Comparison of ENCODE assay signal across 25 cellular contexts in the genomic region with DNA sequence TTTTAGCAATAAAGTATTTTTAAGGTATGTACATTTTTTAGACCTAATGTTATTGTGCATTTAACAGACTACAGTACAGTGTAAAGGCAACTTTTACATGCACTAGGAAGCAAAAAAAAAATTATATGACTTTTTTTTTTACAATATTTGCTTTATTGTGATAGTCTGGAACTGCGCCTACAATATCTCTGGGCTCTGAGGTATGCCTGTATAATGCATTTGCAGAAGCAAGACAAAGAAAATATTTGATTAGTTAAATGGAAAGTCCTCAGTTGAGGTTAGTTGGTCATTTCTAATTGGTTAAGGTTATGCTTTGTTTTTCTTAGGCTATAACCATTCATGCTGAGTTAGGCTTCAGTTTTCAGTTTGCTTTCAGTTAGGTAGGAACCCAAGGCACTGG.
"Had no signal": no experiment of that assay in that cellular context is flagged by ENCODE, and none has a peak within 500 bp of the region (broad histone marks: within the 10 kb centered on the region; RNA-seq: fewer than 3 reads in every experiment).

No MANE protein-coding gene starts in this region.

- H3K27ac ChIP-seq: neutrophil, pancreas, prostate gland, right lobe of liver, sigmoid colon, thoracic aorta, thyroid gland, tibial nerve, upper lobe of left lung, vagina had no signal

- H3K9me3 ChIP-seq: neutrophil, pancreas, prostate gland, right lobe of liver, sigmoid colon, stomach, thoracic aorta, thyroid gland, tibial nerve, upper lobe of left lung, vagina had no signal

- H3K36me3 ChIP-seq: neutrophil, pancreas, prostate gland, right lobe of liver, sigmoid colon, stomach, thoracic aorta, thyroid gland, tibial nerve, upper lobe of left lung, vagina had no signal

- DNase-seq: naive thymus-derived CD8-positive, alpha-beta T cell; nephron progenitor cell; nucleus accumbens; pancreas; right cardiac atrium; right lobe of liver; sigmoid colon; small intestine; stimulated activated CD4-positive, alpha-beta T cell treated with anti-CD3 and anti-CD28 coated beads, Interleukin-15, amount 100 ng/mL, for 24 hours; stimulated activated CD4-positive, alpha-beta T cell treated with anti-CD3 and anti-CD28 coated beads, Interleukin-2, amount 100 ng/mL, for 24 hours; stimulated activated CD4-positive, alpha-beta T cell treated with anti-CD3 and anti-CD28 coated beads, Interleukin-2, amount 100 ng/mL, for 48 hours; stimulated activated CD4-positive, alpha-beta T cell treated with anti-CD3 and anti-CD28 coated beads, Interleukin-4, amount 100 ng/mL, for 24 hours; stimulated activated naive B cell treated with anti-CD40 and anti-IgM and Interleukin-4, amounts not matched to agents 10 μg/mL and 1 μg/mL and 100 μg/mL, for 72 hours; stimulated activated naive CD4-positive, alpha-beta T cell treated with Interleukin-2 at 50 U/mL for 16 hours; stomach; thyroid gland; trophoblast cell; upper lobe of left lung had no signal

- ATAC-seq: naive thymus-derived CD8-positive, alpha-beta T cell; natural killer cell treated with Interleukin-12 subunit alpha and Interleukin-12 subunit beta and Interleukin-15 and Interleukin-18, amount 100 ng/mL, for 72 hours; pancreas; right cardiac atrium; right lobe of liver; stimulated activated effector memory CD8-positive, alpha-beta T cell treated with anti-CD3 and anti-CD28 coated beads, Interleukin-12 subunit alpha, Interleukin-12 subunit beta, amount 100 ng/mL, for 72 hours; stimulated activated naive B cell treated with anti-CD40 and anti-IgM and Interleukin-4, amounts not matched to agents 10 μg/mL and 1 μg/mL and 100 μg/mL, for 72 hours had no signal

- H3K27me3 ChIP-seq: pancreas, right lobe of liver, sigmoid colon, stomach, thyroid gland, tibial nerve, upper lobe of left lung, vagina had no signal

- H3K4me1 ChIP-seq: pancreas, prostate gland, right lobe of liver, sigmoid colon, thyroid gland, tibial nerve, upper lobe of left lung, vagina had no signal

- H3K4me3 ChIP-seq: pancreas, prostate gland, right lobe of liver, sigmoid colon, stomach, thoracic aorta, thyroid gland, tibial nerve, upper lobe of left lung, vagina had no signal
